9 cellular contexts compared by ENCODE assay signal in the genomic region with DNA sequence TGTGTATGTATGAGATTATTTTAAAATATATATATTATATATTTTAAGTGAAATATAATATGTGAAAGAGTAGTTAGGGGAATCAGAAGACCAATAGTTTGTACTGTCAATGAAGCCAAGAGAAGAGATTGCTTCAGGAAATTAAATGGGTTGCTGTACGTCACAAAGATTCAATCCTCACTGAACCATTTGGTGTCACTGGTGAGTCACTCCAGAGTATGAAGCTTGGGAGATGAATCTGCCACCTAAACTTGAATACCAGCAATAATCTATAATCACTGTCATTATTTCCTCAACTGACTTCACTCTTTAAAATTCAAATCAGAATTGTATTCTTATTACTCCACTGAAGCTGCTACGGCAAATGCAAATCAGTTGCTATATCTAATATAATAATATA. TPM values are rescaled to one million over a fixed set of nuclear protein-coding genes. Genes with fewer than 3 reads are reported as not detected.
DNase-seq lines count a peak whose midpoint lies in the region; ATAC-seq and TF ChIP-seq lines count a peak whose summit lies in the region.
"Had no signal": no experiment of that assay in that cellular context is flagged by ENCODE, and none has a peak within 500 bp of the region (broad histone marks: within the 10 kb centered on the region; RNA-seq: fewer than 3 reads in every experiment).

No MANE protein-coding gene starts in this region.

- H3K4me1 ChIP-seq in mammary epithelial cell (ENCODE audit: insufficient read depth, low read length), result peaks cover 2% of the 10 kb centered on the region
- H3K4me1 ChIP-seq: Caco-2 had no signal

- intact Hi-C loops in mammary epithelial cell (cut with micrococcal nuclease), result loop anchor here (2.0 to 10.0 kb wide), 5 partner anchors 40 to 463 kb away; a partner anchor contains a TSS

- H3K4me3 ChIP-seq in mammary epithelial cell (replicated peaks in 1 of 3; ENCODE audit: insufficient read depth in 1 of 3, low read depth in 2 of 3, low read length in 3 of 3), result no peak overlapping the region

- H3K27me3 ChIP-seq in mammary epithelial cell (ENCODE audit: insufficient read depth, low read length), result no peaks in the 10 kb centered on the region

- no peaks in the 10 kb centered on the region for H3K36me3 ChIP-seq in mammary epithelial cell (ENCODE audit: insufficient read depth, low read length)

- H3K27ac ChIP-seq in mammary epithelial cell (ENCODE audit: insufficient read depth, low read depth, low read length), result no peak overlapping the region

- no peak overlapping the region for H3K4me2 ChIP-seq in mammary epithelial cell (ENCODE audit: insufficient read depth, low read depth, low read length)

- no peak overlapping the region for H3K9ac ChIP-seq in mammary epithelial cell (ENCODE audit: insufficient read depth, low read length)

- no peaks in the 10 kb centered on the region for H3K9me3 ChIP-seq in mammary epithelial cell (replicated peaks; ENCODE audit: insufficient read depth, low read length)
- H3K9me3 ChIP-seq: Caco-2 had no signal

- H3K79me2 ChIP-seq in mammary epithelial cell (ENCODE audit: insufficient read depth, low read length), result no peaks in the 10 kb centered on the region

- ATAC-seq in GM21737 (IDR thresholded peaks at IDR 0.05; ENCODE audit: unreplicated experiment), result no peak
- ATAC-seq in GM18873 (IDR thresholded peaks at IDR 0.05; ENCODE audit: low FRiP score, unreplicated experiment), result no peak

- in situ Hi-C loops in mammary epithelial cell (cut with MboI; ENCODE audit: low sequenced_read_pairs in 2 of 2) (loop anchor here in 1 of 2 donors (5.0 kb wide), 1 partner anchor 235 kb away; no protein-coding TSS in a partner anchor), GM13976 (cut with MboI; ENCODE audit: low sequenced_read_pairs, unreplicated experiment) (no loop called here)

- dilution Hi-C loops in mammary epithelial cell (cut with HindIII; ENCODE audit: low sequenced_read_pairs), result no loop called here

- DNase-seq in NCI-H524 (lab: John Stamatoyannopoulos, UW) (peak; percentile 28 to 54), NCI-H524 treated with DMSO at 0.1 percent for 48 hours (lab: John Stamatoyannopoulos, UW) (no peak), MV-4-11 (lab: John Stamatoyannopoulos, UW) (peak; percentile 35), mammary epithelial cell (peak; percentile 37), renal cortical epithelial cell (ENCODE audit: low read depth) (peak; percentile 38), GM13976 (ENCODE audit: low spot score) (no peak)

- no peaks in the 10 kb centered on the region for H4K20me1 ChIP-seq in mammary epithelial cell (ENCODE audit: insufficient read depth, low read length)

- BruUV-seq in mammary epithelial cell (replicated peaks; lab: Mats Ljungman, UMichigan), result no TSS peak

- CTCF ChIA-PET in mammary epithelial cell (lab: Charles Lee; ENCODE audit: low non-redundant PET), result no interaction called here

- no peak overlapping the region for H2AFZ ChIP-seq in mammary epithelial cell (ENCODE audit: low read depth, low read length)

- 68% methylated on average over 2 of the region's 2 CpGs for WGBS in mammary epithelial cell (ENCODE audit: low coverage, missing lambda C conversion rate)

- TF ChIP-seq CTCF in mammary epithelial cell (conservative IDR thresholded peaks at IDR 0.05 in 1 of 2, IDR thresholded peaks at IDR 0.05 in 1 of 2; ENCODE audit: extremely low read depth in 1 of 2, insufficient read depth in 1 of 2, low read depth in 1 of 2, low read length in 2 of 2), result peak in 1 of 2 donors; percentile 23
- TF ChIP-seq CTCF in GM13976 (IDR thresholded peaks at IDR 0.05; ENCODE audit: borderline replicate concordance, control extremely low read depth, extremely low read depth, insufficient read depth, missing control alignments), result no peak

RNA-seq across cellular contexts. Expression of a gene that starts 41.9 kb away (rescaled TPM):
- 1 to 10 TPM; 1.2 to 1.3 TPM for total RNA-seq in mammary epithelial cell
- polyA plus RNA-seq in mammary epithelial cell, result 0.49 TPM
- 22.9 TPM for polyA minus RNA-seq in mammary epithelial cell
- 1.0 and 2.8 TPM in 2 replicates for total RNA-seq in renal cortical epithelial cell

Comparison
In these comparisons a context has a peak if more than half of its experiments do, and no peak if none do; other contexts are left out.
1. DNase-seq: peak in NCI-H524 (2 of 2), MV-4-11 (single experiment), mammary epithelial cell (single experiment) and renal cortical epithelial cell (single experiment); none in NCI-H524 treated with DMSO at 0.1 percent for 48 hours (single experiment) and GM13976 (single experiment).